Comparison of ENCODE assay signal across 11 cellular contexts in genomic region chr20:50747275-50747674, GRCh38. TPM values are rescaled to one million over a fixed set of nuclear protein-coding genes. Genes with fewer than 3 reads are reported as not detected.
A peak's percentile ranks its signal among the peaks of the same experiment; 100 is the strongest.
DNase-seq lines count a peak whose midpoint lies in the region; TF ChIP-seq lines count a peak whose summit lies in the region.
"Had no signal": no experiment of that assay in that cellular context is flagged by ENCODE, and none has a peak within 500 bp of the region (broad histone marks: within the 10 kb centered on the region; RNA-seq: fewer than 3 reads in every experiment).

No MANE protein-coding gene starts in this region.

- CTCF ChIA-PET in MCF 10A (lab: Yijun Ruan, JAX): interaction anchor here (0.7 to 11.0 kb wide), 5 partner anchors 39 to 251 kb away, joined by 3 to 126 read pairs (median 19); no protein-coding TSS in a partner anchor
- CTCF ChIA-PET in mammary epithelial cell (lab: Charles Lee; ENCODE audit: low non-redundant PET): no interaction called here

- no peaks in the 10 kb centered on the region for H3K27me3 Mint-ChIP-seq in MCF 10A (ENCODE audit: insufficient read depth, unreplicated experiment)

- TF ChIP-seq CTCF in breast epithelium (IDR thresholded peaks at IDR 0.05) (no peak), MCF 10A (IDR thresholded peaks at IDR 0.05; ENCODE audit: unreplicated experiment) (no peak), OCI-LY3 (IDR thresholded peaks at IDR 0.05; ENCODE audit: low read depth, low read length) (no peak), mammary epithelial cell (conservative IDR thresholded peaks at IDR 0.05 in 1 of 2, IDR thresholded peaks at IDR 0.05 in 1 of 2; ENCODE audit: extremely low read depth in 1 of 2, insufficient read depth in 1 of 2, low read depth in 1 of 2, low read length in 2 of 2) (no peak), tibial nerve (IDR thresholded peaks at IDR 0.05) (no peak)

- no peak overlapping the region for H3K27ac Mint-ChIP-seq in MCF 10A (ENCODE audit: low read depth, unreplicated experiment)

- H2AFZ ChIP-seq in OCI-LY3 (ENCODE audit: low read depth, low read length) (no peak overlapping the region), mammary epithelial cell (ENCODE audit: low read depth, low read length) (no peak overlapping the region)

- POLR2A ChIA-PET in MCF 10A (lab: Yijun Ruan, JAX): interaction anchor here (0.7 to 12.6 kb wide), 3 partner anchors 10 to 41 kb away, joined by 3 to 168 read pairs (median 4); partner anchors contain the start of gene PARD6B

- H3K9me3 ChIP-seq in breast epithelium (no peaks in the 10 kb centered on the region), OCI-LY3 (ENCODE audit: insufficient read depth, low read length) (no peaks in the 10 kb centered on the region), mammary epithelial cell (replicated peaks; ENCODE audit: insufficient read depth, low read length) (no peaks in the 10 kb centered on the region), tibial nerve (no peaks in the 10 kb centered on the region)

- H3K79me2 ChIP-seq in OCI-LY3 (ENCODE audit: low read length) (0 out of 2 replicates have a peak, but pooled peaks cover 2% of the 10 kb centered on the region), mammary epithelial cell (ENCODE audit: insufficient read depth, low read length) (peaks cover 54% of the 10 kb centered on the region)

- H3K4me2 ChIP-seq in OCI-LY3 (ENCODE audit: low read length) (peak overlapping the region; percentile 37), mammary epithelial cell (ENCODE audit: insufficient read depth, low read depth, low read length) (peak overlapping the region; percentile 86)

- H3K36me3 ChIP-seq in breast epithelium (no peaks in the 10 kb centered on the region), OCI-LY3 (replicated peaks; ENCODE audit: low read depth, low read length) (peaks cover 21% of the 10 kb centered on the region), mammary epithelial cell (ENCODE audit: insufficient read depth, low read length) (peaks cover 13% of the 10 kb centered on the region), tibial nerve (peaks cover 0 to 5% (median 0%) of the 10 kb centered on the region in 3 donors)

- BruUV-seq in MCF 10A (replicated peaks; lab: Mats Ljungman, UMichigan) (no TSS peak), mammary epithelial cell (replicated peaks; lab: Mats Ljungman, UMichigan) (no TSS peak)

- H3K27me3 ChIP-seq in breast epithelium (no peaks in the 10 kb centered on the region), OCI-LY3 (ENCODE audit: low read depth, low read length) (no peaks in the 10 kb centered on the region), mammary epithelial cell (ENCODE audit: insufficient read depth, low read length) (no peaks in the 10 kb centered on the region), tibial nerve (no peaks in the 10 kb centered on the region)

- H3K4me3 Mint-ChIP-seq in MCF 10A (ENCODE audit: unreplicated experiment): no peak overlapping the region
- H3K4me3 Mint-ChIP-seq: endodermal cell had no signal

- peaks cover 9% of the 10 kb centered on the region for H3K4me1 Mint-ChIP-seq in MCF 10A (ENCODE audit: insufficient read depth, unreplicated experiment)

- no peaks in the 10 kb centered on the region for H4K20me1 ChIP-seq in OCI-LY3 (ENCODE audit: insufficient read depth, low read length)
- H4K20me1 ChIP-seq in mammary epithelial cell (ENCODE audit: insufficient read depth, low read length): no peaks in the 10 kb centered on the region

- H3K9ac ChIP-seq in OCI-LY3 (ENCODE audit: low read length): no peak overlapping the region
- H3K9ac ChIP-seq in mammary epithelial cell (ENCODE audit: insufficient read depth, low read length): peak overlapping the region; percentile 46

- DNase-seq in breast epithelium (ENCODE audit: low spot score in 2 of 2): no peak
- no peak for DNase-seq in MCF 10A (ENCODE audit: unreplicated experiment)
- no peak for DNase-seq in mammary epithelial cell
- no peak for DNase-seq in tibial nerve (ENCODE audit: low spot score in 2 of 2)
- DNase-seq in foreskin melanocyte: no peak
- no peak for DNase-seq in GM19240 (ENCODE audit: insufficient read length, low spot score)
- DNase-seq in NCI-H526 (lab: John Stamatoyannopoulos, UW): no peak
- DNase-seq: NCI-H1105; stimulated activated CD4-positive, alpha-beta T cell treated with anti-CD3 and anti-CD28 coated beads, Interleukin-2, amount 100 ng/mL, for 24 hours had no signal

- H3K36me3 Mint-ChIP-seq in MCF 10A (ENCODE audit: insufficient read depth, unreplicated experiment): peaks cover 49% of the 10 kb centered on the region

- in situ Hi-C loops in mammary epithelial cell (cut with MboI; ENCODE audit: low sequenced_read_pairs in 2 of 2): loop anchor here in 1 of 2 donors (10.0 to 25.0 kb wide), 2 partner anchors 82 to 560 kb away; partner anchors contain the start of gene CEBPB

- intact Hi-C loops in breast epithelium (cut with DNase I; ENCODE audit: low total_unique reads): no loop called here
- intact Hi-C loops in MCF 10A (cut with micrococcal nuclease): loop anchor here (10.0 kb wide), 1 partner anchor 272 kb away; no protein-coding TSS in a partner anchor
- intact Hi-C loops in mammary epithelial cell (cut with micrococcal nuclease): no loop called here

- H3K27ac ChIP-seq in breast epithelium: peak overlapping the region; percentile 48 to 86
- no peak overlapping the region for H3K27ac ChIP-seq in OCI-LY3 (ENCODE audit: low read length)
- peak overlapping the region; percentile 65 for H3K27ac ChIP-seq in mammary epithelial cell (ENCODE audit: insufficient read depth, low read depth, low read length)
- H3K27ac ChIP-seq in tibial nerve: peak overlapping the region in 3 of 4 donors; percentile 79 to 92 (median 89)

- no peak for TF ChIP-seq EP300 in tibial nerve (IDR thresholded peaks at IDR 0.05)

- 90% methylated on average over 2 of the region's 2 CpGs for WGBS in mammary epithelial cell (ENCODE audit: low coverage, missing lambda C conversion rate)
- 78 to 85% methylated on average over 2 of the region's 2 CpGs for WGBS in tibial nerve, 2 donors

- H3K4me1 ChIP-seq in breast epithelium (peaks cover 0 to 11% of the 10 kb centered on the region in 2 donors), OCI-LY3 (ENCODE audit: low read length) (peaks cover 14% of the 10 kb centered on the region), mammary epithelial cell (ENCODE audit: insufficient read depth, low read length) (peaks cover 43% of the 10 kb centered on the region), tibial nerve (peaks cover 0 to 60% (median 21%) of the 10 kb centered on the region in 4 donors)

- dilution Hi-C loops in mammary epithelial cell (cut with HindIII; ENCODE audit: low sequenced_read_pairs): loop anchor here (5.0 kb wide), 1 partner anchor 285 kb away; no protein-coding TSS in a partner anchor

- no peak overlapping the region for H3K4me3 ChIP-seq in breast epithelium
- peak overlapping the region; percentile 33 for H3K4me3 ChIP-seq in OCI-LY3 (ENCODE audit: low read length)
- peak overlapping the region in 2 of 3 experiments; percentile 25 to 45 for H3K4me3 ChIP-seq in mammary epithelial cell (replicated peaks in 1 of 3; ENCODE audit: insufficient read depth in 1 of 3, low read depth in 2 of 3, low read length in 3 of 3)
- no peak overlapping the region for H3K4me3 ChIP-seq in tibial nerve

- TF ChIP-seq POLR2A in breast epithelium (IDR thresholded peaks at IDR 0.05): no peak
- no peak for TF ChIP-seq POLR2A in tibial nerve (IDR thresholded peaks at IDR 0.05)

- no peaks in the 10 kb centered on the region for H3K9me3 Mint-ChIP-seq in MCF 10A (ENCODE audit: unreplicated experiment)
- H3K9me3 Mint-ChIP-seq: endodermal cell had no signal

RNA-seq across cellular contexts. Expression of gene PARD6B, which starts 15.9 kb away (rescaled TPM):
- 10 to 100 TPM in 2 of 3 donors, 1 to 10 TPM in 1; 1.4 to 30.6 (median 13.4) TPM for total RNA-seq in breast epithelium
- 5.3 and 5.8 TPM in 2 replicates for total RNA-seq in MCF 10A (2022)
- total RNA-seq in mammary epithelial cell: 1 to 10 TPM; 5.6 to 7.7 TPM
- polyA plus RNA-seq in mammary epithelial cell: 1.5 TPM
- polyA minus RNA-seq in mammary epithelial cell: 4.8 TPM
- 1 to 10 TPM; 2.4 to 3.8 (median 3.5) TPM for total RNA-seq in tibial nerve

RNA-seq across cellular contexts. Expression of gene BCAS4, which starts 47.6 kb away (rescaled TPM):
- total RNA-seq in breast epithelium (10 to 100 TPM in 2 of 3 donors, 1 to 10 TPM in 1; 6.6 to 22.2 (median 10.5) TPM), MCF 10A (2022) (5.4 and 7.9 TPM in 2 replicates), mammary epithelial cell (10 to 100 TPM; 15.0 to 16.4 TPM), tibial nerve (under 1 TPM; 0.30 to 0.84 (median 0.51) TPM)
- 21.4 TPM for polyA plus RNA-seq in mammary epithelial cell
- polyA minus RNA-seq in mammary epithelial cell: 2.7 TPM

RNA-seq across cellular contexts. Expression of gene RIPOR3, which starts 55.9 kb away (rescaled TPM):
- total RNA-seq in breast epithelium: 10 to 100 TPM in 2 of 3 donors, 1 to 10 TPM in 1; 4.5 to 35.5 (median 26.9) TPM
- total RNA-seq in MCF 10A (2022): not detected in 2 replicates
- under 1 TPM in 1 of 2 donors, not detected in 1; under 0.01 TPM for total RNA-seq in mammary epithelial cell
- polyA plus RNA-seq in mammary epithelial cell: not detected
- polyA minus RNA-seq in mammary epithelial cell: not detected
- 10 to 100 TPM; 24.5 to 73.0 (median 35.5) TPM for total RNA-seq in tibial nerve

Comparison
In these comparisons a context has a peak if more than half of its experiments do, and no peak if none do; other contexts are left out.
1. H3K4me3 ChIP-seq: peak in OCI-LY3 (single experiment) and mammary epithelial cell (2 of 3); none in breast epithelium (0 of 3) and tibial nerve (0 of 4).